In genomic region chr10:124961248-124961570, GRCh38 we compare ENCODE assay signal across 20 cellular contexts. TPM values are rescaled to one million over a fixed set of nuclear protein-coding genes. Genes with fewer than 3 reads are reported as not detected.
DNase-seq lines count a peak whose midpoint lies in the region; ATAC-seq, FAIRE-seq and TF ChIP-seq lines count a peak whose summit lies in the region.
"Had no signal": no experiment of that assay in that cellular context is flagged by ENCODE, and none has a peak within 500 bp of the region (broad histone marks: within the 10 kb centered on the region; RNA-seq: fewer than 3 reads in every experiment).

No MANE protein-coding gene starts in this region.

- FAIRE-seq in RCC 7860 (lab: Jason Lieb, UNC) (peak; percentile 38), keratinocyte (lab: Jason Lieb, UNC) (peak; percentile 5)
- FAIRE-seq: colon had no signal

- H3K27ac Mint-ChIP-seq in activated naive CD4-positive, alpha-beta T cell treated with anti-CD3 and anti-CD28 coated beads, Interleukin-2, amount 50 U/mL, for 72 hours = peak overlapping the region; percentile 45 to 49
- H3K27ac Mint-ChIP-seq: CD4-positive, alpha-beta T cell had no signal

- H3K36me3 ChIP-seq in keratinocyte (ENCODE audit: control insufficient read depth in 2 of 2, extremely low read depth in 1 of 2, insufficient read depth in 2 of 2, low read length in 2 of 2) = no peaks in the 10 kb centered on the region
- no peaks in the 10 kb centered on the region for H3K36me3 ChIP-seq in suprapubic skin

- no peak overlapping the region for H2AFZ ChIP-seq in keratinocyte (ENCODE audit: control insufficient read depth, low read length)
- H2AFZ ChIP-seq: hepatocyte had no signal

- WGBS in suprapubic skin = 59% methylated on average over 4 of the region's 4 CpGs

- no peak overlapping the region for H3K9ac ChIP-seq in keratinocyte (ENCODE audit: control insufficient read depth, extremely low read depth, insufficient read depth, low read length)

- H3K4me2 ChIP-seq in keratinocyte (ENCODE audit: control insufficient read depth, extremely low read depth, insufficient read depth, low read depth, low read length) = no peak overlapping the region
- H3K4me2 ChIP-seq: hepatocyte had no signal

- H3K9me3 ChIP-seq in keratinocyte (ENCODE audit: control insufficient read depth, low read depth, low read length) (no peaks in the 10 kb centered on the region), suprapubic skin (no peaks in the 10 kb centered on the region)

- H3K36me3 Mint-ChIP-seq in activated naive CD4-positive, alpha-beta T cell treated with anti-CD3 and anti-CD28 coated beads, Interleukin-2, amount 50 U/mL, for 72 hours = no peaks in the 10 kb centered on the region
- H3K36me3 Mint-ChIP-seq: naive B cell had no signal

- TF ChIP-seq EP300 in suprapubic skin (IDR thresholded peaks at IDR 0.05) = no peak

- no peaks in the 10 kb centered on the region for H3K9me3 Mint-ChIP-seq in activated naive CD4-positive, alpha-beta T cell treated with anti-CD3 and anti-CD28 coated beads, Interleukin-2, amount 50 U/mL, for 72 hours
- H3K9me3 Mint-ChIP-seq: CD4-positive, alpha-beta T cell; naive B cell had no signal

- no peaks in the 10 kb centered on the region for H3K9me1 ChIP-seq in keratinocyte (ENCODE audit: control insufficient read depth, extremely low read depth, insufficient read depth, low read length)

- H3K4me1 ChIP-seq in keratinocyte (ENCODE audit: control insufficient read depth, extremely low read depth, insufficient read depth, low read length) = no peaks in the 10 kb centered on the region
- H3K4me1 ChIP-seq in suprapubic skin = peaks cover 17% of the 10 kb centered on the region

- ATAC-seq in activated naive CD4-positive, alpha-beta T cell treated with anti-CD3 and anti-CD28 coated beads, Interleukin-2, amount 50 U/mL, for 72 hours = peak in 1 of 2 donors; percentile 58
- ATAC-seq in HG03045 (IDR thresholded peaks at IDR 0.05; ENCODE audit: unreplicated experiment) (no peak), HG02588 (IDR thresholded peaks at IDR 0.05; ENCODE audit: unreplicated experiment) (no peak)

- peaks cover 39% of the 10 kb centered on the region for H3K79me2 ChIP-seq in keratinocyte (ENCODE audit: control insufficient read depth, insufficient read depth, low read length)

- dilution Hi-C loops in keratinocyte (cut with MboI; ENCODE audit: extremely low pct_ligation_motif_present, low sequenced_read_pairs) = no loop called here

- TF ChIP-seq POLR2A in suprapubic skin (IDR thresholded peaks at IDR 0.05) = no peak

- H3K27me3 ChIP-seq in keratinocyte (ENCODE audit: control insufficient read depth, extremely low read depth, insufficient read depth, low read length) (no peaks in the 10 kb centered on the region), suprapubic skin (no peaks in the 10 kb centered on the region)
- H3K27me3 ChIP-seq: hepatocyte had no signal

- H3K4me3 ChIP-seq in keratinocyte (ENCODE audit: control insufficient read depth in 2 of 3, extremely low read depth in 1 of 3, insufficient read depth in 2 of 3, low read depth in 1 of 3, low read length in 3 of 3) (no peak overlapping the region), suprapubic skin (no peak overlapping the region)
- H3K4me3 ChIP-seq: hepatocyte, skin epidermis had no signal

- no peaks in the 10 kb centered on the region for H4K20me1 ChIP-seq in keratinocyte (ENCODE audit: control insufficient read depth, extremely low read depth, insufficient read depth, low read length)

- DNase-seq in activated naive CD4-positive, alpha-beta T cell treated with anti-CD3 and anti-CD28 coated beads, Interleukin-2, amount 50 U/mL, for 72 hours (ENCODE audit: low spot score in 2 of 2) = no peak
- DNase-seq in activated naive CD4-positive, alpha-beta T cell treated with anti-CD3 and anti-CD28 coated beads, Interleukin-2, amount 50 U/mL, for 16 hours = no peak
- peak; percentile 8 for DNase-seq in RCC 7860 (ENCODE audit: low spot score)
- DNase-seq in keratinocyte (ENCODE audit: low read depth, low spot score) = no peak
- no peak for DNase-seq in suprapubic skin (ENCODE audit: low spot score in 2 of 2)
- no peak for DNase-seq in caudate nucleus (lab: John Stamatoyannopoulos, UW)
- DNase-seq: activated CD4-positive, alpha-beta T cell treated with anti-CD3 and anti-CD28 coated beads for 48 hours; activated CD8-positive, alpha-beta memory T cell treated with anti-CD3 and anti-CD28 coated beads, Interleukin-2, amount 50 U/mL, for 48 hours; activated gamma-delta T cell treated with Interleukin-2 at 50 U/mL for 16 hours; CD4-positive, alpha-beta T cell; DMS53; islet precursor cell; naive B cell; NCI-H526; stimulated activated CD4-positive, alpha-beta T cell treated with anti-CD3 and anti-CD28 coated beads, Interleukin-2, amount 100 ng/mL, for 48 hours had no signal

- no peak overlapping the region for H3K27ac ChIP-seq in keratinocyte (ENCODE audit: control insufficient read depth, insufficient read depth, low read length)
- peak overlapping the region; percentile 17 for H3K27ac ChIP-seq in suprapubic skin
- no peak overlapping the region for H3K27ac ChIP-seq in caudate nucleus (ENCODE audit: low read depth, low read length)
- H3K27ac ChIP-seq: hepatocyte, skin epidermis had no signal

- no peak for TF ChIP-seq CTCF in keratinocyte (optimal IDR thresholded peaks at IDR 0.05 in 1 of 3, IDR thresholded peaks at IDR 0.05 in 1 of 3, conservative IDR thresholded peaks at IDR 0.05 in 1 of 3; ENCODE audit: extremely low read depth in 1 of 3, insufficient read depth in 2 of 3, low read length in 3 of 3)
- no peak for TF ChIP-seq CTCF in suprapubic skin (IDR thresholded peaks at IDR 0.05)

RNA-seq across cellular contexts. Expression of gene ZRANB1, which starts 19.3 kb away (rescaled TPM):
- total RNA-seq in activated naive CD4-positive, alpha-beta T cell treated with anti-CD3 and anti-CD28 coated beads, Interleukin-2, amount 50 U/mL, for 72 hours = 10 to 100 TPM; 10.4 to 12.3 TPM
- polyA plus RNA-seq in keratinocyte = 6.9 to 9.3 TPM (median 7.4 TPM) in 3 replicates
- 16.7 TPM for polyA plus RNA-seq in keratinocyte (2011; ENCODE audit: low read depth)
- 5.8 and 9.3 TPM in 2 replicates for polyA plus RNA-seq in keratinocyte (2011; cell fraction: cytosol; rRNA removed)
- 8.4 and 10.4 TPM in 2 replicates for polyA plus RNA-seq in keratinocyte (2011; cell fraction: nucleus; rRNA removed)
- polyA plus RNA-seq in keratinocyte (2012; ENCODE audit: low replicate concordance) = 5.0 and 14.5 TPM in 2 replicates
- 5.7 to 12.6 TPM (median 9.5 TPM) in 3 replicates for polyA minus RNA-seq in keratinocyte
- polyA minus RNA-seq in keratinocyte (2011; cell fraction: cytosol; rRNA and poly(A)+ RNA removed) = 12.9 TPM
- polyA minus RNA-seq in keratinocyte (2011; cell fraction: nucleus; rRNA and poly(A)+ RNA removed) = 7.1 and 13.2 TPM in 2 replicates
- 10 to 100 TPM; 21.2 to 37.9 (median 30.2) TPM for total RNA-seq in suprapubic skin
